Comparison of ENCODE assay signal across 26 cellular contexts in the genomic region with DNA sequence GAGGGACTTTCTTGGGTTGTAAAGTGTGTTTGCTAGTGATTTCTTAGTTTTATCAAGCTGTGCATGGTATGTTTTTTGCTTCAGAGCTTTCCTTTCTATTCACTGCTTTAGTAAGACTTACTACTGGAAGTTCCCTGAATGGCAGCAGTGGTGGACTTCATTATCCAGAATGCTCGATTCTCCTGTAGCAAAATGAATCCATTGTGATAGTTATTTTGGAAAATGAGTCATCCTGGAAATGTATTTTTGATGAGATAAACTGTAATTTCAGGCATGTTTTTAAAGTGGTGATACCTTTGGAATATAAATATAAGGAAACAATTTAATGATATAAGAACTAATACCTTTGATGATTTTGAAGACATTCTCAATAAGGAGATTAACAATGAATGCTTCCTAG.
DNase-seq lines count a peak whose midpoint lies in the region; ATAC-seq and TF ChIP-seq lines count a peak whose summit lies in the region.
"Had no signal": no experiment of that assay in that cellular context is flagged by ENCODE, and none has a peak within 500 bp of the region (broad histone marks: within the 10 kb centered on the region; RNA-seq: fewer than 3 reads in every experiment).

No MANE protein-coding gene starts in this region.

- H3K36me3 ChIP-seq in WERI-Rb-1, result no peaks in the 10 kb centered on the region
- H3K36me3 ChIP-seq: BLaER1, colonic mucosa, Peyer's patch had no signal

- no peak overlapping the region for H3K4me3 ChIP-seq in astrocyte of the spinal cord (ENCODE audit: low read depth, low read length)
- H3K4me3 ChIP-seq in WERI-Rb-1 (ENCODE audit: low read depth, low read length), result no peak overlapping the region
- H3K4me3 ChIP-seq: BLaER1, colonic mucosa, Peyer's patch, upper lobe of right lung had no signal

- no peak overlapping the region for H3K4me3 Mint-ChIP-seq in activated CD4-positive, alpha-beta T cell treated with anti-CD3 and anti-CD28 coated beads for 36 hours
- H3K4me3 Mint-ChIP-seq in Calu3 (ENCODE audit: low read depth, unreplicated experiment), result no peak overlapping the region
- H3K4me3 Mint-ChIP-seq: activated naive CD4-positive, alpha-beta T cell treated with anti-CD3 and anti-CD28 coated beads for 36 hours; neural crest cell had no signal

- intact Hi-C loops in activated CD4-positive, alpha-beta T cell treated with anti-CD3 and anti-CD28 coated beads for 36 hours (cut with DNase I, micrococcal nuclease), result loop anchor here in 1 of 2 experiments (5.0 kb wide), 2 partner anchors 67 to 93 kb away; no protein-coding TSS in a partner anchor
- intact Hi-C loops in Calu3 (cut with micrococcal nuclease; ENCODE audit: unreplicated experiment), result no loop called here

- POLR2A ChIA-PET in activated CD4-positive, alpha-beta T cell treated with anti-CD3 and anti-CD28 coated beads for 36 hours (lab: Charles Lee), result no interaction called here

- H3K4me1 Mint-ChIP-seq in activated CD4-positive, alpha-beta T cell treated with anti-CD3 and anti-CD28 coated beads for 36 hours, result peaks cover 66% of the 10 kb centered on the region
- peaks cover 37% of the 10 kb centered on the region for H3K4me1 Mint-ChIP-seq in Calu3 (ENCODE audit: low read depth, unreplicated experiment)

- H3K9me3 ChIP-seq in WERI-Rb-1 (ENCODE audit: severe bottlenecking), result no peaks in the 10 kb centered on the region
- H3K9me3 ChIP-seq: BLaER1, colonic mucosa, Peyer's patch, SK-N-SH, upper lobe of right lung had no signal

- peaks cover 3% of the 10 kb centered on the region for H3K36me3 Mint-ChIP-seq in activated CD4-positive, alpha-beta T cell treated with anti-CD3 and anti-CD28 coated beads for 36 hours (ENCODE audit: low read depth)
- H3K36me3 Mint-ChIP-seq in Calu3 (ENCODE audit: insufficient read depth, unreplicated experiment), result no peaks in the 10 kb centered on the region

- in situ Hi-C loops in astrocyte of the spinal cord (cut with HindIII; ENCODE audit: low sequenced_read_pairs), result no loop called here

- DNase-seq in activated CD4-positive, alpha-beta T cell treated with anti-CD3 and anti-CD28 coated beads for 36 hours, result no peak
- no peak for DNase-seq in activated CD4-positive, alpha-beta T cell treated with anti-CD3 and anti-CD28 coated beads, Interleukin-2, amount 50 U/mL, for 48 hours
- DNase-seq in HT1080 (ENCODE audit: low read depth) (peak; percentile 47), astrocyte of the spinal cord (ENCODE audit: low read depth, low spot score) (peak; percentile 37), lung microvascular endothelial cell (ENCODE audit: low read depth in 2 of 2) (peak; percentile 75 to 77), Calu3 (no peak), WERI-Rb-1 (no peak), DMS53 treated with DMSO at 0.1 percent for 48 hours (lab: John Stamatoyannopoulos, UW; ENCODE audit: unreplicated experiment) (no peak)
- DNase-seq: activated CD8-positive, alpha-beta memory T cell treated with anti-CD3 and anti-CD28 coated beads, Interleukin-2, amount 50 U/mL, for 48 hours; activated naive CD4-positive, alpha-beta T cell treated with anti-CD3 and anti-CD28 coated beads for 36 hours; colonic mucosa; GF-D8; H7; left colon; NCI-H345; Peyer's patch; SK-N-SH; small intestine; stimulated activated CD4-positive, alpha-beta T cell treated with anti-CD3 and anti-CD28 coated beads, Interleukin-4, amount 100 ng/mL, for 24 hours; upper lobe of right lung had no signal

- TF ChIP-seq CTCF in astrocyte of the spinal cord (IDR thresholded peaks at IDR 0.05; ENCODE audit: low read depth, low read length) (no peak), Calu3 (IDR thresholded peaks at IDR 0.05; ENCODE audit: unreplicated experiment) (no peak), WERI-Rb-1 (IDR thresholded peaks at IDR 0.05; ENCODE audit: low read depth, low read length) (no peak)

- no peak for ATAC-seq in activated CD4-positive, alpha-beta T cell treated with anti-CD3 and anti-CD28 coated beads for 36 hours
- ATAC-seq: activated CD4-positive, CD25-positive, alpha-beta regulatory T cell treated with anti-CD3 and anti-CD28 coated beads, Interleukin-2, amount 50 U/mL, for 24 hours; HepG2; left colon; upper lobe of right lung had no signal

- no peaks in the 10 kb centered on the region for H3K27me3 Mint-ChIP-seq in activated CD4-positive, alpha-beta T cell treated with anti-CD3 and anti-CD28 coated beads for 36 hours
- H3K27me3 Mint-ChIP-seq in Calu3 (ENCODE audit: unreplicated experiment), result no peaks in the 10 kb centered on the region
- H3K27me3 Mint-ChIP-seq: progenitor cell of endocrine pancreas had no signal

- CTCF ChIA-PET in activated CD4-positive, alpha-beta T cell treated with anti-CD3 and anti-CD28 coated beads for 36 hours (lab: Charles Lee), result interaction anchor here (0.8 kb wide), 1 partner anchor 25 kb away, joined by 3 read pairs; no protein-coding TSS in a partner anchor
- CTCF ChIA-PET in Calu3 (lab: Charles Lee), result no interaction called here

- peak overlapping the region; percentile 75 for H3K27ac Mint-ChIP-seq in activated CD4-positive, alpha-beta T cell treated with anti-CD3 and anti-CD28 coated beads for 36 hours
- H3K27ac Mint-ChIP-seq in Calu3 (ENCODE audit: unreplicated experiment), result no peak overlapping the region
- H3K27ac Mint-ChIP-seq: activated naive CD4-positive, alpha-beta T cell treated with anti-CD3 and anti-CD28 coated beads for 36 hours; progenitor cell of endocrine pancreas had no signal

- H3K9me3 Mint-ChIP-seq in activated CD4-positive, alpha-beta T cell treated with anti-CD3 and anti-CD28 coated beads for 36 hours (ENCODE audit: low read depth), result no peaks in the 10 kb centered on the region
- no peaks in the 10 kb centered on the region for H3K9me3 Mint-ChIP-seq in Calu3 (ENCODE audit: low read depth, unreplicated experiment)
- H3K9me3 Mint-ChIP-seq: activated naive CD4-positive, alpha-beta T cell treated with anti-CD3 and anti-CD28 coated beads for 36 hours; neural crest cell had no signal

- no TSS peak for BruUV-seq in Calu3 (replicated peaks; lab: Mats Ljungman, UMichigan)

- no peaks in the 10 kb centered on the region for H3K27me3 ChIP-seq in WERI-Rb-1 (ENCODE audit: insufficient read depth, low read depth, severe bottlenecking)
- H3K27me3 ChIP-seq: BLaER1, colonic mucosa, Peyer's patch, upper lobe of right lung had no signal

- no peak overlapping the region for H3K27ac ChIP-seq in WERI-Rb-1
- H3K27ac ChIP-seq: 22Rv1, BLaER1, upper lobe of right lung had no signal

Comparison
In these comparisons a context has a peak if more than half of its experiments do, and no peak if none do; other contexts are left out.
1. DNase-seq: peak in HT1080 (single experiment), astrocyte of the spinal cord (single experiment) and lung microvascular endothelial cell (2 of 2); none in activated CD4-positive, alpha-beta T cell treated with anti-CD3 and anti-CD28 coated beads for 36 hours (single experiment), activated CD4-positive, alpha-beta T cell treated with anti-CD3 and anti-CD28 coated beads, Interleukin-2, amount 50 U/mL, for 48 hours (0 of 2), Calu3 (single experiment), WERI-Rb-1 (single experiment) and DMS53 treated with DMSO at 0.1 percent for 48 hours (single experiment).